Comparison of ENCODE assay signal across 10 cellular contexts in genomic region chr1:153546371-153546770, GRCh38. TPM values are rescaled to one million over a fixed set of nuclear protein-coding genes. Genes with fewer than 3 reads are reported as not detected.
DNase-seq lines count a peak whose midpoint lies in the region; TF ChIP-seq lines count a peak whose summit lies in the region.
"Had no signal": no experiment of that assay in that cellular context is flagged by ENCODE, and none has a peak within 500 bp of the region (broad histone marks: within the 10 kb centered on the region; RNA-seq: fewer than 3 reads in every experiment).

No MANE protein-coding gene starts in this region.

- peaks cover 59% of the 10 kb centered on the region for H3K4me1 Mint-ChIP-seq in activated naive CD4-positive, alpha-beta T cell treated with anti-CD3 and anti-CD28 coated beads, Interleukin-2, amount 50 U/mL, for 24 hours
- H3K4me1 Mint-ChIP-seq in type B pancreatic cell (ENCODE audit: unreplicated experiment) = peaks cover 63% of the 10 kb centered on the region

- H3K4me1 ChIP-seq in adipocyte (ENCODE audit: control insufficient read depth, insufficient read depth, low read length) (peaks cover 82% of the 10 kb centered on the region), mucosa of stomach (ENCODE audit: control insufficient read depth, insufficient read depth, low read length) (peaks cover 83% of the 10 kb centered on the region)
- H3K4me1 ChIP-seq: right lobe of liver had no signal

- H3K9me3 ChIP-seq in adipocyte (ENCODE audit: control insufficient read depth, low read length) (no peaks in the 10 kb centered on the region), mucosa of stomach (ENCODE audit: control insufficient read depth, low read length) (no peaks in the 10 kb centered on the region)
- H3K9me3 ChIP-seq: right lobe of liver had no signal

- peak overlapping the region; percentile 89 for H3K27ac Mint-ChIP-seq in activated naive CD4-positive, alpha-beta T cell treated with anti-CD3 and anti-CD28 coated beads, Interleukin-2, amount 50 U/mL, for 24 hours
- H3K27ac Mint-ChIP-seq in type B pancreatic cell = peak overlapping the region; percentile 99

- no peak for DNase-seq in activated naive CD4-positive, alpha-beta T cell treated with anti-CD3 and anti-CD28 coated beads, Interleukin-2, amount 50 U/mL, for 16 hours
- DNase-seq in adipocyte (ENCODE audit: low read depth) = no peak
- no peak for DNase-seq in type B pancreatic cell (ENCODE audit: extremely low spot score, unreplicated experiment)
- DNase-seq in NCI-H1930 (lab: John Stamatoyannopoulos, UW) = no peak
- DNase-seq in NCI-H2196 (lab: John Stamatoyannopoulos, UW; ENCODE audit: unreplicated experiment) = no peak
- DNase-seq in MV-4-11 (lab: John Stamatoyannopoulos, UW) = no peak
- DNase-seq: NCI-H1092 had no signal

- H3K27me3 ChIP-seq in adipocyte (replicated peaks; ENCODE audit: control insufficient read depth, insufficient read depth, low read length) (no peaks in the 10 kb centered on the region), mucosa of stomach (ENCODE audit: control insufficient read depth, insufficient read depth, low read length) (no peaks in the 10 kb centered on the region)
- H3K27me3 ChIP-seq: right lobe of liver had no signal

- H3K4me3 ChIP-seq in adipocyte (ENCODE audit: low read length) = peak overlapping the region; percentile 91
- no peak overlapping the region for H3K4me3 ChIP-seq in mucosa of stomach (ENCODE audit: low read length)

- H3K36me3 ChIP-seq in adipocyte (ENCODE audit: control insufficient read depth, insufficient read depth, low read length, severe bottlenecking) = peaks cover 23% of the 10 kb centered on the region
- H3K36me3 ChIP-seq in mucosa of stomach (ENCODE audit: control insufficient read depth, insufficient read depth, low read length) = no peaks in the 10 kb centered on the region
- H3K36me3 ChIP-seq: right lobe of liver had no signal

- no peaks in the 10 kb centered on the region for H3K27me3 Mint-ChIP-seq in activated naive CD4-positive, alpha-beta T cell treated with anti-CD3 and anti-CD28 coated beads, Interleukin-2, amount 50 U/mL, for 24 hours
- no peaks in the 10 kb centered on the region for H3K27me3 Mint-ChIP-seq in type B pancreatic cell

- no peaks in the 10 kb centered on the region for H3K9me3 Mint-ChIP-seq in activated naive CD4-positive, alpha-beta T cell treated with anti-CD3 and anti-CD28 coated beads, Interleukin-2, amount 50 U/mL, for 24 hours
- H3K9me3 Mint-ChIP-seq in type B pancreatic cell = no peaks in the 10 kb centered on the region

- peaks cover 3% of the 10 kb centered on the region for H3K36me3 Mint-ChIP-seq in activated naive CD4-positive, alpha-beta T cell treated with anti-CD3 and anti-CD28 coated beads, Interleukin-2, amount 50 U/mL, for 24 hours
- no peaks in the 10 kb centered on the region for H3K36me3 Mint-ChIP-seq in type B pancreatic cell

- H3K9ac ChIP-seq in adipocyte (ENCODE audit: low read length) (peak overlapping the region; percentile 98), mucosa of stomach (ENCODE audit: low read length) (peak overlapping the region; percentile 60)

- H3K4me3 Mint-ChIP-seq in activated naive CD4-positive, alpha-beta T cell treated with anti-CD3 and anti-CD28 coated beads, Interleukin-2, amount 50 U/mL, for 24 hours = no peak overlapping the region
- H3K4me3 Mint-ChIP-seq in type B pancreatic cell = peak overlapping the region; percentile 36

- no peak for TF ChIP-seq CTCF in type B pancreatic cell (conservative IDR thresholded peaks at IDR 0.05)

RNA-seq across cellular contexts. Expression of gene S100A4, which starts 0.8 kb away (rescaled TPM):
- total RNA-seq in type B pancreatic cell (ENCODE audit: low replicate concordance) = 61.0 and 200 TPM in 2 replicates

RNA-seq across cellular contexts. Expression of gene S100A3, which starts 2.7 kb away (rescaled TPM):
- total RNA-seq in type B pancreatic cell (ENCODE audit: low replicate concordance) = 1.4 and 2.8 TPM in 2 replicates

RNA-seq across cellular contexts. Expression of gene S100A5, which starts 5.6 kb away (rescaled TPM):
- 0.62 TPM in 1 of 2 replicates, not detected in the other for total RNA-seq in type B pancreatic cell (ENCODE audit: low replicate concordance)
- total RNA-seq: right lobe of liver had no signal

RNA-seq across cellular contexts. Expression of gene S100A6, which starts 10.6 kb away (rescaled TPM):
- 21.9 and 1,154 TPM in 2 replicates for total RNA-seq in type B pancreatic cell (ENCODE audit: low replicate concordance)

RNA-seq across cellular contexts. Expression of gene S100A2, which starts 19.3 kb away (rescaled TPM):
- 0.75 and 2.4 TPM in 2 replicates for total RNA-seq in type B pancreatic cell (ENCODE audit: low replicate concordance)
- total RNA-seq: right lobe of liver had no signal
